In genomic region chr6:43807228-43808061, GRCh38 we compare ENCODE assay signal across 1 cellular context.
TF ChIP-seq lines count a peak whose summit lies in the region.

No MANE protein-coding gene starts in this region.

TF ChIP-seq in HepG2, 621 proteins besides CTCF, POLR2A, EP300 and RAD21 (continued from another document and continues in another):
- TF ChIP-seq, protein P1, sequence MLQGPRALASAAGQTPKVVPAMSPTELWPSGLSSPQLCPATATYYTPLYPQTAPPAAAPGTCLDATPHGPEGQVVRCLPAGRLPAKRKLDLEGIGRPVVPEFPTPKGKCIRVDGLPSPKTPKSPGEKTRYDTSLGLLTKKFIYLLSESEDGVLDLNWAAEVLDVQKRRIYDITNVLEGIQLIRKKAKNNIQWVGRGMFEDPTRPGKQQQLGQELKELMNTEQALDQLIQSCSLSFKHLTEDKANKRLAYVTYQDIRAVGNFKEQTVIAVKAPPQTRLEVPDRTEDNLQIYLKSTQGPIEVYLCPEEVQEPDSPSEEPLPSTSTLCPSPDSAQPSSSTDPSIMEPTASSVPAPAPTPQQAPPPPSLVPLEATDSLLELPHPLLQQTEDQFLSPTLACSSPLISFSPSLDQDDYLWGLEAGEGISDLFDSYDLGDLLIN (CRISPR knock-in tag; IDR thresholded peaks at IDR 0.05; ENCODE audit: borderline replicate concordance), result no peak
- peak; percentile 21; the same call in 1 of the 2 replicates for TF ChIP-seq HOXA3 (CRISPR knock-in tag; IDR thresholded peaks at IDR 0.05)
- peak; percentile 81 for TF ChIP-seq ZNF687 (CRISPR knock-in tag; IDR thresholded peaks at IDR 0.05)
- 0 out of 2 replicates have a peak, but pooled peaks have one; percentile 22 for TF ChIP-seq YEATS2 (CRISPR knock-in tag; IDR thresholded peaks at IDR 0.05; ENCODE audit: borderline replicate concordance)
- TF ChIP-seq SIN3A (IDR thresholded peaks at IDR 0.05; ENCODE audit: borderline replicate concordance, low read depth, low read length), result no peak; the same call in 1 of the 2 replicates
- 0 out of 2 replicates have a peak, but pooled peaks have one; percentile 81 for TF ChIP-seq ZNF556 (CRISPR knock-in tag; IDR thresholded peaks at IDR 0.05; ENCODE audit: borderline replicate concordance)
- TF ChIP-seq ZNF331 (CRISPR knock-in tag; IDR thresholded peaks at IDR 0.05), result 0 out of 2 replicates have a peak, but pooled peaks have one; percentile 55
- TF ChIP-seq, protein P2, sequence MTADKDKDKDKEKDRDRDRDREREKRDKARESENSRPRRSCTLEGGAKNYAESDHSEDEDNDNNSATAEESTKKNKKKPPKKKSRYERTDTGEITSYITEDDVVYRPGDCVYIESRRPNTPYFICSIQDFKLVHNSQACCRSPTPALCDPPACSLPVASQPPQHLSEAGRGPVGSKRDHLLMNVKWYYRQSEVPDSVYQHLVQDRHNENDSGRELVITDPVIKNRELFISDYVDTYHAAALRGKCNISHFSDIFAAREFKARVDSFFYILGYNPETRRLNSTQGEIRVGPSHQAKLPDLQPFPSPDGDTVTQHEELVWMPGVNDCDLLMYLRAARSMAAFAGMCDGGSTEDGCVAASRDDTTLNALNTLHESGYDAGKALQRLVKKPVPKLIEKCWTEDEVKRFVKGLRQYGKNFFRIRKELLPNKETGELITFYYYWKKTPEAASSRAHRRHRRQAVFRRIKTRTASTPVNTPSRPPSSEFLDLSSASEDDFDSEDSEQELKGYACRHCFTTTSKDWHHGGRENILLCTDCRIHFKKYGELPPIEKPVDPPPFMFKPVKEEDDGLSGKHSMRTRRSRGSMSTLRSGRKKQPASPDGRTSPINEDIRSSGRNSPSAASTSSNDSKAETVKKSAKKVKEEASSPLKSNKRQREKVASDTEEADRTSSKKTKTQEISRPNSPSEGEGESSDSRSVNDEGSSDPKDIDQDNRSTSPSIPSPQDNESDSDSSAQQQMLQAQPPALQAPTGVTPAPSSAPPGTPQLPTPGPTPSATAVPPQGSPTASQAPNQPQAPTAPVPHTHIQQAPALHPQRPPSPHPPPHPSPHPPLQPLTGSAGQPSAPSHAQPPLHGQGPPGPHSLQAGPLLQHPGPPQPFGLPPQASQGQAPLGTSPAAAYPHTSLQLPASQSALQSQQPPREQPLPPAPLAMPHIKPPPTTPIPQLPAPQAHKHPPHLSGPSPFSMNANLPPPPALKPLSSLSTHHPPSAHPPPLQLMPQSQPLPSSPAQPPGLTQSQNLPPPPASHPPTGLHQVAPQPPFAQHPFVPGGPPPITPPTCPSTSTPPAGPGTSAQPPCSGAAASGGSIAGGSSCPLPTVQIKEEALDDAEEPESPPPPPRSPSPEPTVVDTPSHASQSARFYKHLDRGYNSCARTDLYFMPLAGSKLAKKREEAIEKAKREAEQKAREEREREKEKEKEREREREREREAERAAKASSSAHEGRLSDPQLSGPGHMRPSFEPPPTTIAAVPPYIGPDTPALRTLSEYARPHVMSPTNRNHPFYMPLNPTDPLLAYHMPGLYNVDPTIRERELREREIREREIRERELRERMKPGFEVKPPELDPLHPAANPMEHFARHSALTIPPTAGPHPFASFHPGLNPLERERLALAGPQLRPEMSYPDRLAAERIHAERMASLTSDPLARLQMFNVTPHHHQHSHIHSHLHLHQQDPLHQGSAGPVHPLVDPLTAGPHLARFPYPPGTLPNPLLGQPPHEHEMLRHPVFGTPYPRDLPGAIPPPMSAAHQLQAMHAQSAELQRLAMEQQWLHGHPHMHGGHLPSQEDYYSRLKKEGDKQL (CRISPR knock-in tag; IDR thresholded peaks at IDR 0.05; ENCODE audit: low read depth), result 0 out of 2 replicates have a peak, but pooled peaks have one; percentile 50
- TF ChIP-seq ZNF503 (CRISPR knock-in tag; IDR thresholded peaks at IDR 0.05), result no peak
- no peak for TF ChIP-seq ZNF530 (CRISPR knock-in tag; IDR thresholded peaks at IDR 0.05; ENCODE audit: low read depth)
- TF ChIP-seq IKZF1 (IDR thresholded peaks at IDR 0.05), result no peak
- TF ChIP-seq PHF20 (CRISPR knock-in tag; IDR thresholded peaks at IDR 0.05), result no peak
- peak; percentile 61; the same call in 1 of the 2 replicates for TF ChIP-seq NRL (CRISPR knock-in tag; IDR thresholded peaks at IDR 0.05; ENCODE audit: borderline replicate concordance)
- TF ChIP-seq KAT7 (CRISPR knock-in tag; IDR thresholded peaks at IDR 0.05; ENCODE audit: borderline replicate concordance), result peak; percentile 76
- TF ChIP-seq SALL1 (CRISPR knock-in tag; IDR thresholded peaks at IDR 0.05), result peak; percentile 65
- TF ChIP-seq KDM1A (CRISPR knock-in tag; IDR thresholded peaks at IDR 0.05), result peak; percentile 5; the same call in 1 of the 2 replicates
- TF ChIP-seq ZNF572 (CRISPR knock-in tag; IDR thresholded peaks at IDR 0.05), result no peak
- peak; percentile 63; the same call in 1 of the 2 replicates for TF ChIP-seq ZNF263 (CRISPR knock-in tag; IDR thresholded peaks at IDR 0.05)
- TF ChIP-seq, protein P3, sequence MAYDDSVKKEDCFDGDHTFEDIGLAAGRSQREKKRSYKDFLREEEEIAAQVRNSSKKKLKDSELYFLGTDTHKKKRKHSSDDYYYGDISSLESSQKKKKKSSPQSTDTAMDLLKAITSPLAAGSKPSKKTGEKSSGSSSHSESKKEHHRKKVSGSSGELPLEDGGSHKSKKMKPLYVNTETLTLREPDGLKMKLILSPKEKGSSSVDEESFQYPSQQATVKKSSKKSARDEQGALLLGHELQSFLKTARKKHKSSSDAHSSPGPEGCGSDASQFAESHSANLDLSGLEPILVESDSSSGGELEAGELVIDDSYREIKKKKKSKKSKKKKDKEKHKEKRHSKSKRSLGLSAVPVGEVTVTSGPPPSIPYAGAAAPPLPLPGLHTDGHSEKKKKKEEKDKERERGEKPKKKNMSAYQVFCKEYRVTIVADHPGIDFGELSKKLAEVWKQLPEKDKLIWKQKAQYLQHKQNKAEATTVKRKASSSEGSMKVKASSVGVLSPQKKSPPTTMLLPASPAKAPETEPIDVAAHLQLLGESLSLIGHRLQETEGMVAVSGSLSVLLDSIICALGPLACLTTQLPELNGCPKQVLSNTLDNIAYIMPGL (CRISPR knock-in tag; IDR thresholded peaks at IDR 0.05; ENCODE audit: borderline replicate concordance in 1 of 2, low read depth in 1 of 2), result peak in 1 of 2 experiments; percentile 54; a peak in 1 of 4 replicates
- peak; percentile 18; the same call in 1 of the 2 replicates for TF ChIP-seq CSRNP1 (CRISPR knock-in tag; IDR thresholded peaks at IDR 0.05)
- 0 out of 2 replicates have a peak, but pooled peaks have one; percentile 36 for TF ChIP-seq ZNF761 (CRISPR knock-in tag; conservative IDR thresholded peaks at IDR 0.05)
- TF ChIP-seq MEIS1 (CRISPR knock-in tag; IDR thresholded peaks at IDR 0.05; ENCODE audit: borderline replicate concordance), result 0 out of 2 replicates have a peak, but pooled peaks have one; percentile 1
- TF ChIP-seq NR2F6 (IDR thresholded peaks at IDR 0.05), result 0 out of 2 replicates have a peak, but pooled peaks have one; percentile 29
- no peak for TF ChIP-seq NR2F6 (CRISPR knock-in tag; IDR thresholded peaks at IDR 0.05)
- TF ChIP-seq TGIF2 (CRISPR knock-in tag; IDR thresholded peaks at IDR 0.05), result no peak
- TF ChIP-seq RNF2 (conservative IDR thresholded peaks at IDR 0.05; ENCODE audit: low read depth), result no peak
- peak; percentile 46; the same call in 1 of the 2 replicates for TF ChIP-seq ETV5 (CRISPR knock-in tag; IDR thresholded peaks at IDR 0.05; ENCODE audit: borderline replicate concordance)
- TF ChIP-seq THAP9 (CRISPR knock-in tag; IDR thresholded peaks at IDR 0.05; ENCODE audit: borderline replicate concordance), result peak; percentile 61; the same call in 1 of the 2 replicates
- TF ChIP-seq SMAD9 (CRISPR knock-in tag; IDR thresholded peaks at IDR 0.05), result no peak
- TF ChIP-seq, protein P4, sequence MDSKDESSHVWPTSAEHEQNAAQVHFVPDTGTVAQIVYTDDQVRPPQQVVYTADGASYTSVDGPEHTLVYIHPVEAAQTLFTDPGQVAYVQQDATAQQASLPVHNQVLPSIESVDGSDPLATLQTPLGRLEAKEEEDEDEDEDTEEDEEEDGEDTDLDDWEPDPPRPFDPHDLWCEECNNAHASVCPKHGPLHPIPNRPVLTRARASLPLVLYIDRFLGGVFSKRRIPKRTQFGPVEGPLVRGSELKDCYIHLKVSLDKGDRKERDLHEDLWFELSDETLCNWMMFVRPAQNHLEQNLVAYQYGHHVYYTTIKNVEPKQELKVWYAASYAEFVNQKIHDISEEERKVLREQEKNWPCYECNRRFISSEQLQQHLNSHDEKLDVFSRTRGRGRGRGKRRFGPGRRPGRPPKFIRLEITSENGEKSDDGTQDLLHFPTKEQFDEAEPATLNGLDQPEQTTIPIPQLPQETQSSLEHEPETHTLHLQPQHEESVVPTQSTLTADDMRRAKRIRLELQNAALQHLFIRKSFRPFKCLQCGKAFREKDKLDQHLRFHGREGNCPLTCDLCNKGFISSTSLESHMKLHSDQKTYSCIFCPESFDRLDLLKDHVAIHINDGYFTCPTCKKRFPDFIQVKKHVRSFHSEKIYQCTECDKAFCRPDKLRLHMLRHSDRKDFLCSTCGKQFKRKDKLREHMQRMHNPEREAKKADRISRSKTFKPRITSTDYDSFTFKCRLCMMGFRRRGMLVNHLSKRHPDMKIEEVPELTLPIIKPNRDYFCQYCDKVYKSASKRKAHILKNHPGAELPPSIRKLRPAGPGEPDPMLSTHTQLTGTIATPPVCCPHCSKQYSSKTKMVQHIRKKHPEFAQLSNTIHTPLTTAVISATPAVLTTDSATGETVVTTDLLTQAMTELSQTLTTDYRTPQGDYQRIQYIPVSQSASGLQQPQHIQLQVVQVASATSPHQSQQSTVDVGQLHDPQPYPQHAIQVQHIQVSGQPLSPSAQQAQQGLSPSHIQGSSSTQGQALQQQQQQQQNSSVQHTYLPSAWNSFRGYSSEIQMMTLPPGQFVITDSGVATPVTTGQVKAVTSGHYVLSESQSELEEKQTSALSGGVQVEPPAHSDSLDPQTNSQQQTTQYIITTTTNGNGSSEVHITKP (CRISPR knock-in tag; IDR thresholded peaks at IDR 0.05; ENCODE audit: low read depth), result 0 out of 2 replicates have a peak, but pooled peaks have one; percentile 35
- TF ChIP-seq PAF1 (CRISPR knock-in tag; IDR thresholded peaks at IDR 0.05), result no peak
- peak; percentile 26; the same call in 1 of the 2 replicates for TF ChIP-seq KLF6 (CRISPR knock-in tag; IDR thresholded peaks at IDR 0.05)
